In the genomic region with DNA sequence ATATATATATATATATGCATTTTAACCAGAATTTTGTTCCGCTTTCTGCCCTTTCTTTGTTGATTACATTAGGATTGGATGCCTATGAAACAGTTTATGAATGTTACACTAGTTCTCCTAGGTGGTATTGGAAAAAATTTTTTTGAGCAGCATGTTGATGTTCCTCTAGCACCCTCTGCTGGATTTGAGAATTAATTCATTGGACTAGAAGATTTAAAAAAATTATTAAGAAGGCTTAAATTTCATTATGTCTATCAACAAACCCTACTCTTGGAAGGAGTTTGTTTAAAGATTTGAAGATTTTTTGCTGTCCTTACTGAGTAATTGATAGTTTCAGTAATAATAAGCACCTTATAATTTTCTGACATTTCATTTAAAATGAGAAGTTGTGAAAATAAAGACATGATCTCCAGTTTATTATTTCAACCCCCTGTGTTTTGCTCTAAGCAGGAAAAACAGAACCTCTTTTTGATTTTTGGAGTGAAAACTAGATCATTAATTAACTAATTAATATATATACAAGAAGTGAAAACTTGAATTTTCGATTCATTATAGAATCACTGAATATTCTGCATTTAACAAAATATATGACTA, we compare ENCODE assay signal across 8 cellular contexts.
DNase-seq lines count a peak whose midpoint lies in the region; ATAC-seq and TF ChIP-seq lines count a peak whose summit lies in the region.

No MANE protein-coding gene starts in this region.

- no peaks in the 10 kb centered on the region for H4K20me1 ChIP-seq in GM23338 (replicated peaks; ENCODE audit: insufficient read depth)

- H3K4me3 Mint-ChIP-seq in GM23338, result no peak overlapping the region
- H3K4me3 Mint-ChIP-seq in activated T-helper 1 cell treated with anti-CD3 and anti-CD28 coated beads, Interleukin-12 subunit alpha, Interleukin-12 subunit beta, Interleukin-2, Interleukin-4 antibody, amounts not matched to agents 30 ng/mL and 10 ng/mL and 1 ng/mL, durations not matched to agents 14 hours and 24 hours and 36 hours, result no peak overlapping the region

- peaks cover 17% of the 10 kb centered on the region for H3K36me3 Mint-ChIP-seq in GM23338 (ENCODE audit: low read depth)
- H3K36me3 Mint-ChIP-seq in activated T-helper 1 cell treated with anti-CD3 and anti-CD28 coated beads, Interleukin-12 subunit alpha, Interleukin-12 subunit beta, Interleukin-2, Interleukin-4 antibody, amounts not matched to agents 30 ng/mL and 10 ng/mL and 1 ng/mL, durations not matched to agents 14 hours and 24 hours and 36 hours (ENCODE audit: low read depth), result no peaks in the 10 kb centered on the region

- H3K9me3 Mint-ChIP-seq in GM23338, result peaks cover 29% of the 10 kb centered on the region
- H3K9me3 Mint-ChIP-seq in activated T-helper 1 cell treated with anti-CD3 and anti-CD28 coated beads, Interleukin-12 subunit alpha, Interleukin-12 subunit beta, Interleukin-2, Interleukin-4 antibody, amounts not matched to agents 30 ng/mL and 10 ng/mL and 1 ng/mL, durations not matched to agents 14 hours and 24 hours and 36 hours, result no peaks in the 10 kb centered on the region

- H3K36me3 ChIP-seq in GM23338 (ENCODE audit: insufficient read depth), result peaks cover 7% of the 10 kb centered on the region; the same call in 1 of the 2 replicates

- 0 out of 3 replicates have a peak, but pooled peaks cover 2% of the 10 kb centered on the region for H3K4me1 Mint-ChIP-seq in GM23338
- H3K4me1 Mint-ChIP-seq in activated T-helper 1 cell treated with anti-CD3 and anti-CD28 coated beads, Interleukin-12 subunit alpha, Interleukin-12 subunit beta, Interleukin-2, Interleukin-4 antibody, amounts not matched to agents 30 ng/mL and 10 ng/mL and 1 ng/mL, durations not matched to agents 14 hours and 24 hours and 36 hours (ENCODE audit: low read depth), result no peaks in the 10 kb centered on the region

- H3K4me1 ChIP-seq in GM23338 (ENCODE audit: insufficient read depth), result 0 out of 2 replicates have a peak, but pooled peaks cover 6% of the 10 kb centered on the region

- no peak overlapping the region for H3K4me3 ChIP-seq in GM23338

- no peaks in the 10 kb centered on the region for H3K9me2 ChIP-seq in GM23338 (ENCODE audit: insufficient read depth)

- H3K79me2 ChIP-seq in GM23338 (replicated peaks; ENCODE audit: insufficient read depth), result no peaks in the 10 kb centered on the region

- H2AFZ ChIP-seq in GM23338, result no peak overlapping the region

- no peaks in the 10 kb centered on the region for H3K27me3 ChIP-seq in GM23338 (ENCODE audit: insufficient read depth)

- no peaks in the 10 kb centered on the region for H3F3A ChIP-seq in GM23338 (replicated peaks; ENCODE audit: low read depth)

- ATAC-seq in GM23338 (no peak), GM18517 (IDR thresholded peaks at IDR 0.05; ENCODE audit: unreplicated experiment) (no peak)

- no peak overlapping the region for H3K27ac Mint-ChIP-seq in GM23338
- no peak overlapping the region for H3K27ac Mint-ChIP-seq in activated T-helper 1 cell treated with anti-CD3 and anti-CD28 coated beads, Interleukin-12 subunit alpha, Interleukin-12 subunit beta, Interleukin-2, Interleukin-4 antibody, amounts not matched to agents 30 ng/mL and 10 ng/mL and 1 ng/mL, durations not matched to agents 14 hours and 24 hours and 36 hours

- intact Hi-C loops in activated T-helper 1 cell treated with anti-CD3 and anti-CD28 coated beads, Interleukin-12 subunit alpha, Interleukin-12 subunit beta, Interleukin-2, Interleukin-4 antibody, amounts not matched to agents 30 ng/mL and 10 ng/mL and 1 ng/mL, durations not matched to agents 14 hours and 24 hours and 36 hours (cut with micrococcal nuclease), result loop anchor here (1.0 kb wide), 1 partner anchor 35 kb away; no protein-coding TSS in a partner anchor

- H3K27me3 Mint-ChIP-seq in GM23338 (ENCODE audit: insufficient read depth, low read depth, poor library complexity), result peaks cover 2% of the 10 kb centered on the region
- no peaks in the 10 kb centered on the region for H3K27me3 Mint-ChIP-seq in activated T-helper 1 cell treated with anti-CD3 and anti-CD28 coated beads, Interleukin-12 subunit alpha, Interleukin-12 subunit beta, Interleukin-2, Interleukin-4 antibody, amounts not matched to agents 30 ng/mL and 10 ng/mL and 1 ng/mL, durations not matched to agents 14 hours and 24 hours and 36 hours (ENCODE audit: insufficient read depth)

- H3K27ac ChIP-seq in C4-2B, result no peak overlapping the region
- no peak overlapping the region for H3K27ac ChIP-seq in GM23338 (ENCODE audit: low read depth)

- TF ChIP-seq CTCF in C4-2B (conservative IDR thresholded peaks at IDR 0.05) (peak; percentile 71), GM23338 (conservative IDR thresholded peaks at IDR 0.05; ENCODE audit: low read depth in 2 of 2) (peak; percentile 53 to 70)

- no peak overlapping the region for H3K4me2 ChIP-seq in GM23338

- DNase-seq in GM23338 (ENCODE audit: low spot score) (peak; percentile 62), NCI-H510A treated with DMSO at 0.1 percent for 48 hours (lab: John Stamatoyannopoulos, UW) (peak; percentile 6), cerebellum (ENCODE audit: low spot score) (peak; percentile 28), midbrain (lab: John Stamatoyannopoulos, UW) (peak; percentile 3)
- no peak for DNase-seq in activated CD8-positive, alpha-beta memory T cell treated with anti-CD3 and anti-CD28 coated beads, Interleukin-2, amount 50 U/mL, for 48 hours
- no peak for DNase-seq in activated T-helper 1 cell treated with anti-CD3 and anti-CD28 coated beads, Interleukin-12 subunit alpha, Interleukin-12 subunit beta, Interleukin-2, Interleukin-4 antibody, amounts not matched to agents 30 ng/mL and 10 ng/mL and 1 ng/mL, durations not matched to agents 14 hours and 24 hours and 36 hours (ENCODE audit: low spot score)

TF ChIP-seq in GM23338, 12 proteins besides CTCF, POLR2A, EP300 and RAD21 (continues in another document):
- TF ChIP-seq, protein P1, sequence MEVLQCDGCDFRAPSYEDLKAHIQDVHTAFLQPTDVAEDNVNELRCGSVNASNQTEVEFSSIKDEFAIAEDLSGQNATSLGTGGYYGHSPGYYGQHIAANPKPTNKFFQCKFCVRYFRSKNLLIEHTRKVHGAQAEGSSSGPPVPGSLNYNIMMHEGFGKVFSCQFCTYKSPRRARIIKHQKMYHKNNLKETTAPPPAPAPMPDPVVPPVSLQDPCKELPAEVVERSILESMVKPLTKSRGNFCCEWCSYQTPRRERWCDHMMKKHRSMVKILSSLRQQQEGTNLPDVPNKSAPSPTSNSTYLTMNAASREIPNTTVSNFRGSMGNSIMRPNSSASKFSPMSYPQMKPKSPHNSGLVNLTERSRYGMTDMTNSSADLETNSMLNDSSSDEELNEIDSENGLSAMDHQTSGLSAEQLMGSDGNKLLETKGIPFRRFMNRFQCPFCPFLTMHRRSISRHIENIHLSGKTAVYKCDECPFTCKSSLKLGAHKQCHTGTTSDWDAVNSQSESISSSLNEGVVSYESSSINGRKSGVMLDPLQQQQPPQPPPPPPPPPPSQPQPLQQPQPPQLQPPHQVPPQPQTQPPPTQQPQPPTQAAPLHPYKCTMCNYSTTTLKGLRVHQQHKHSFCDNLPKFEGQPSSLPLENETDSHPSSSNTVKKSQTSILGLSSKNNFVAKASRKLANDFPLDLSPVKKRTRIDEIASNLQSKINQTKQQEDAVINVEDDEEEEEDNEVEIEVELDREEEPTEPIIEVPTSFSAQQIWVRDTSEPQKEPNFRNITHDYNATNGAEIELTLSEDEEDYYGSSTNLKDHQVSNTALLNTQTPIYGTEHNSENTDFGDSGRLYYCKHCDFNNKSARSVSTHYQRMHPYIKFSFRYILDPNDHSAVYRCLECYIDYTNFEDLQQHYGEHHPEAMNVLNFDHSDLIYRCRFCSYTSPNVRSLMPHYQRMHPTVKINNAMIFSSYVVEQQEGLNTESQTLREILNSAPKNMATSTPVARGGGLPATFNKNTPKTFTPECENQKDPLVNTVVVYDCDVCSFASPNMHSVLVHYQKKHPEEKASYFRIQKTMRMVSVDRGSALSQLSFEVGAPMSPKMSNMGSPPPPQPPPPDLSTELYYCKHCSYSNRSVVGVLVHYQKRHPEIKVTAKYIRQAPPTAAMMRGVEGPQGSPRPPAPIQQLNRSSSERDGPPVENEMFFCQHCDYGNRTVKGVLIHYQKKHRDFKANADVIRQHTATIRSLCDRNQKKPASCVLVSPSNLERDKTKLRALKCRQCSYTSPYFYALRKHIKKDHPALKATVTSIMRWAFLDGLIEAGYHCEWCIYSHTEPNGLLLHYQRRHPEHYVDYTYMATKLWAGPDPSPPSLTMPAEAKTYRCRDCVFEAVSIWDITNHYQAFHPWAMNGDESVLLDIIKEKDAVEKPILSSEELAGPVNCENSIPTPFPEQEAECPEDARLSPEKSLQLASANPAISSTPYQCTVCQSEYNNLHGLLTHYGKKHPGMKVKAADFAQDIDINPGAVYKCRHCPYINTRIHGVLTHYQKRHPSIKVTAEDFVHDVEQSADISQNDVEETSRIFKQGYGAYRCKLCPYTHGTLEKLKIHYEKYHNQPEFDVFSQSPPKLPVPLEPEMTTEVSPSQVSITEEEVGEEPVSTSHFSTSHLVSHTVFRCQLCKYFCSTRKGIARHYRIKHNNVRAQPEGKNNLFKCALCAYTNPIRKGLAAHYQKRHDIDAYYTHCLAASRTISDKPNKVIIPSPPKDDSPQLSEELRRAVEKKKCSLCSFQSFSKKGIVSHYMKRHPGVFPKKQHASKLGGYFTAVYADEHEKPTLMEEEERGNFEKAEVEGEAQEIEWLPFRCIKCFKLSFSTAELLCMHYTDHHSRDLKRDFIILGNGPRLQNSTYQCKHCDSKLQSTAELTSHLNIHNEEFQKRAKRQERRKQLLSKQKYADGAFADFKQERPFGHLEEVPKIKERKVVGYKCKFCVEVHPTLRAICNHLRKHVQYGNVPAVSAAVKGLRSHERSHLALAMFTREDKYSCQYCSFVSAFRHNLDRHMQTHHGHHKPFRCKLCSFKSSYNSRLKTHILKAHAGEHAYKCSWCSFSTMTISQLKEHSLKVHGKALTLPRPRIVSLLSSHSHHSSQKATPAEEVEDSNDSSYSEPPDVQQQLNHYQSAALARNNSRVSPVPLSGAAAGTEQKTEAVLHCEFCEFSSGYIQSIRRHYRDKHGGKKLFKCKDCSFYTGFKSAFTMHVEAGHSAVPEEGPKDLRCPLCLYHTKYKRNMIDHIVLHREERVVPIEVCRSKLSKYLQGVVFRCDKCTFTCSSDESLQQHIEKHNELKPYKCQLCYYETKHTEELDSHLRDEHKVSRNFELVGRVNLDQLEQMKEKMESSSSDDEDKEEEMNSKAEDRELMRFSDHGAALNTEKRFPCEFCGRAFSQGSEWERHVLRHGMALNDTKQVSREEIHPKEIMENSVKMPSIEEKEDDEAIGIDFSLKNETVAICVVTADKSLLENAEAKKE (CRISPR knock-in tag; IDR thresholded peaks at IDR 0.05), result no peak

Comparison
In these comparisons a context has a peak if more than half of its experiments do, and no peak if none do; other contexts are left out.
1. DNase-seq: peak in GM23338 (single experiment), NCI-H510A treated with DMSO at 0.1 percent for 48 hours (single experiment), cerebellum (single experiment) and midbrain (single experiment); none in activated CD8-positive, alpha-beta memory T cell treated with anti-CD3 and anti-CD28 coated beads, Interleukin-2, amount 50 U/mL, for 48 hours (single experiment) and activated T-helper 1 cell treated with anti-CD3 and anti-CD28 coated beads, Interleukin-12 subunit alpha, Interleukin-12 subunit beta, Interleukin-2, Interleukin-4 antibody, amounts not matched to agents 30 ng/mL and 10 ng/mL and 1 ng/mL, durations not matched to agents 14 hours and 24 hours and 36 hours (single experiment).